In the genomic region with DNA sequence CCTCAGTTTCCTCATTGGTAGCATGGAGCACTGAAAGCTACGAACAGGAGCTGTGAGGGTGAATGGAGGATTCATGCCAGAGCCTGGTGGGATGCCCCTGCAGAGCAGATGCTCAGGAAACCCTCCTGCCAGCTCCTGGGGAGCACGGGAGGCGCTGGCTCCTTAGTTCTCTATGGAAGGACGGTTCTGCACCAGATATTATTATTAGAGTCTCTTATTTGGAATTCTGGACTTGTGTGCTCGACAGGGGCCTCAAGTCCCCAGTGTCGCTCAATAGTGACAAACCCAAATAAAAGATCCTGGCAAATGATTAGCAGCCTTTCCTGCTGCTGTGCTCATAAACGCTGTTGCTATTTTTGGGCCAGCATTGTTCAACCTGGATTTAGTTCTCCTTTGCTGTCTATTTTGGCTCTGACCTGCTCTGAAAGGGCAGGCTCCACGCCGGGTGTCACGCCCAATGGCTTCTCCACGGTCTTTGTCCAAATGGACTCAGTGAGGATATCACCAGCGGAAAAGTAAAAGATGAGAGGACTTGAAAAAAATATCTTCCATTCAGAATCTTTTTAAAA, we compare ENCODE assay signal across 11 cellular contexts. TPM values are rescaled to one million over a fixed set of nuclear protein-coding genes. Genes with fewer than 3 reads are reported as not detected.
A peak's percentile ranks its signal among the peaks of the same experiment; 100 is the strongest.
DNase-seq lines count a peak whose midpoint lies in the region; ATAC-seq and TF ChIP-seq lines count a peak whose summit lies in the region.
"Had no signal": no experiment of that assay in that cellular context is flagged by ENCODE, and none has a peak within 500 bp of the region (broad histone marks: within the 10 kb centered on the region; RNA-seq: fewer than 3 reads in every experiment).

No MANE protein-coding gene starts in this region.

- H3K27ac Mint-ChIP-seq in activated CD8-positive, alpha-beta T cell treated with anti-CD3 and anti-CD28 coated beads, Interleukin-2, amount 10 ng/mL, durations not matched to agents 7 days and 5 days, result peak overlapping the region; percentile 98

- H3K4me3 Mint-ChIP-seq in activated CD8-positive, alpha-beta T cell treated with anti-CD3 and anti-CD28 coated beads, Interleukin-2, amount 10 ng/mL, durations not matched to agents 7 days and 5 days, result no peak overlapping the region

- H3K27ac ChIP-seq in hepatocyte (peak overlapping the region; percentile 98), spleen (peak overlapping the region; percentile 49 to 90 (median 76))

- H3K36me3 Mint-ChIP-seq in activated CD8-positive, alpha-beta T cell treated with anti-CD3 and anti-CD28 coated beads, Interleukin-2, amount 10 ng/mL, durations not matched to agents 7 days and 5 days (ENCODE audit: low read depth), result no peaks in the 10 kb centered on the region

- H3K36me3 ChIP-seq in hepatocyte (replicated peaks; ENCODE audit: insufficient read depth, low read depth), result no peaks in the 10 kb centered on the region
- H3K36me3 ChIP-seq in spleen, result no peaks in the 10 kb centered on the region

- CTCF ChIA-PET in activated CD8-positive, alpha-beta T cell treated with anti-CD3 and anti-CD28 coated beads, Interleukin-2, amount 10 ng/mL, durations not matched to agents 7 days and 5 days (lab: Charles Lee), result interaction anchor here (3.5 kb wide), 1 partner anchor 24 kb away, joined by 19 read pairs; the partner anchor contains the start of gene KLF6

- H3K4me2 ChIP-seq in hepatocyte, result peak overlapping the region; percentile 48

- no peak for TF ChIP-seq POLR2A in spleen (IDR thresholded peaks at IDR 0.05)

- H3K9me3 Mint-ChIP-seq in activated CD8-positive, alpha-beta T cell treated with anti-CD3 and anti-CD28 coated beads, Interleukin-2, amount 10 ng/mL, durations not matched to agents 7 days and 5 days (ENCODE audit: insufficient read depth), result no peaks in the 10 kb centered on the region

- H3K9me3 ChIP-seq in hepatocyte (ENCODE audit: low read depth), result no peaks in the 10 kb centered on the region
- no peaks in the 10 kb centered on the region for H3K9me3 ChIP-seq in spleen

- H3K27me3 Mint-ChIP-seq in activated CD8-positive, alpha-beta T cell treated with anti-CD3 and anti-CD28 coated beads, Interleukin-2, amount 10 ng/mL, durations not matched to agents 7 days and 5 days (ENCODE audit: low read depth), result no peaks in the 10 kb centered on the region

- intact Hi-C loops in spleen (cut with DNase I; ENCODE audit: low total_unique reads), result no loop called here

- POLR2A ChIA-PET in activated CD8-positive, alpha-beta T cell treated with anti-CD3 and anti-CD28 coated beads, Interleukin-2, amount 10 ng/mL, durations not matched to agents 7 days and 5 days (lab: Charles Lee), result interaction anchor here (2.8 to 13.1 kb wide), 3 partner anchors 25 to 153 kb away, joined by 13 to 658 read pairs (median 20); partner anchors contain the start of gene KLF6

- TF ChIP-seq CTCF in hepatocyte (IDR thresholded peaks at IDR 0.05; ENCODE audit: poor library complexity) (no peak), spleen (IDR thresholded peaks at IDR 0.05 in 8 of 11, conservative IDR thresholded peaks at IDR 0.05 in 3 of 11) (no peak)

- H2AFZ ChIP-seq in hepatocyte, result no peak overlapping the region

- H3K4me1 ChIP-seq in hepatocyte (ENCODE audit: insufficient read depth) (peaks cover 77% of the 10 kb centered on the region), spleen (peaks cover 22 to 94% (median 88%) of the 10 kb centered on the region in 6 donors)

- no peak for ATAC-seq in activated CD8-positive, alpha-beta T cell treated with anti-CD3 and anti-CD28 coated beads, Interleukin-2, amount 10 ng/mL, durations not matched to agents 7 days and 5 days
- ATAC-seq in GM18511 (IDR thresholded peaks at IDR 0.05; ENCODE audit: unreplicated experiment), result no peak
- ATAC-seq: GM12878, left colon had no signal

- H3K27me3 ChIP-seq in hepatocyte, result no peaks in the 10 kb centered on the region
- H3K27me3 ChIP-seq in spleen (replicated peaks in 1 of 7), result no peaks in the 10 kb centered on the region

- 71% methylated on average over 12 of the region's 12 CpGs for WGBS in hepatocyte (ENCODE audit: low lambda C conversion rate, missing lambda C conversion rate)
- WGBS in spleen, 5 donors, result 65 to 72% (median 65%) methylated on average over 12 of the region's 12 CpGs

- no peaks in the 10 kb centered on the region for H4K20me1 ChIP-seq in hepatocyte (ENCODE audit: insufficient read depth, poor library complexity, severe bottlenecking)

- no peak overlapping the region for H3K4me3 ChIP-seq in hepatocyte
- peak overlapping the region in 1 of 8 donors; percentile 15 for H3K4me3 ChIP-seq in spleen
- H3K4me3 ChIP-seq: GM12878 had no signal

- peak; percentile 46 for DNase-seq in NCI-H748 (lab: John Stamatoyannopoulos, UW; ENCODE audit: unreplicated experiment)
- no peak for DNase-seq in NCI-H748 treated with DMSO at 0.1 percent for 48 hours (lab: John Stamatoyannopoulos, UW)
- no peak for DNase-seq in activated CD8-positive, alpha-beta T cell treated with anti-CD3 and anti-CD28 coated beads, Interleukin-2, amount 10 ng/mL, durations not matched to agents 7 days and 5 days
- DNase-seq in hepatocyte (ENCODE audit: low spot score), result peak; percentile 52
- DNase-seq in spleen, result no peak
- DNase-seq in DMS53 (lab: John Stamatoyannopoulos, UW), result no peak
- no peak for DNase-seq in iPS-NIHi11 (ENCODE audit: low spot score)
- DNase-seq: left colon, NCI-H774 had no signal

- no peaks in the 10 kb centered on the region for H3K9me2 ChIP-seq in hepatocyte (replicated peaks; ENCODE audit: insufficient read depth)

- no peaks in the 10 kb centered on the region for H3K79me2 ChIP-seq in hepatocyte

- peaks cover 74% of the 10 kb centered on the region for H3K4me1 Mint-ChIP-seq in activated CD8-positive, alpha-beta T cell treated with anti-CD3 and anti-CD28 coated beads, Interleukin-2, amount 10 ng/mL, durations not matched to agents 7 days and 5 days (ENCODE audit: low read depth)

RNA-seq across cellular contexts. Expression of gene KLF6, which starts 23.0 kb away (rescaled TPM):
- total RNA-seq in activated CD8-positive, alpha-beta T cell treated with anti-CD3 and anti-CD28 coated beads, Interleukin-2, amount 10 ng/mL, durations not matched to agents 7 days and 5 days, result 100 to 1,000 TPM; 208 to 215 TPM
- total RNA-seq in hepatocyte, result 157 and 187 TPM in 2 replicates
- polyA plus RNA-seq in hepatocyte, result 602 and 816 TPM in 2 replicates
- total RNA-seq in spleen, result 100 to 1,000 TPM in 5 of 7 donors, 10 to 100 TPM in 2; 65.0 to 211 (median 135) TPM
- 10 to 100 TPM; 18.8 to 26.6 (median 19.6) TPM for polyA plus RNA-seq in spleen

Comparison
In these comparisons a context has a peak if more than half of its experiments do, and no peak if none do; other contexts are left out.
1. DNase-seq: peak in NCI-H748 (single experiment) and hepatocyte (single experiment); none in NCI-H748 treated with DMSO at 0.1 percent for 48 hours (single experiment), activated CD8-positive, alpha-beta T cell treated with anti-CD3 and anti-CD28 coated beads, Interleukin-2, amount 10 ng/mL, durations not matched to agents 7 days and 5 days (single experiment), spleen (single experiment), DMS53 (single experiment) and iPS-NIHi11 (single experiment).